ENCODE assay signal across 8 cellular contexts in genomic region chr6:109794201-109794926, GRCh38.
DNase-seq lines count a peak whose midpoint lies in the region; ATAC-seq and TF ChIP-seq lines count a peak whose summit lies in the region.

No MANE protein-coding gene starts in this region.

- H3K4me1 ChIP-seq in rectal smooth muscle tissue (ENCODE audit: control insufficient read depth, insufficient read depth, low read length) = no peaks in the 10 kb centered on the region

- H3K4me3 ChIP-seq in GM12865 (ENCODE audit: low read depth, low read length) (no peak overlapping the region), dorsolateral prefrontal cortex (no peak overlapping the region), rectal smooth muscle tissue (ENCODE audit: low read length) (no peak overlapping the region)

- intact Hi-C loops in dorsolateral prefrontal cortex (cut with DNase I) = loop anchor here in 1 of 2 donors (5.0 to 10.0 kb wide), 2 partner anchors 73 to 240 kb away; no protein-coding TSS in a partner anchor

- peaks cover 5% of the 10 kb centered on the region for H3K36me3 ChIP-seq in rectal smooth muscle tissue (ENCODE audit: control insufficient read depth, insufficient read depth, low read length)

- no peak for ATAC-seq in HG02981 (IDR thresholded peaks at IDR 0.05; ENCODE audit: unreplicated experiment)
- ATAC-seq in GM21737 (IDR thresholded peaks at IDR 0.05; ENCODE audit: unreplicated experiment) = no peak

- DNase-seq in GM12865 (ENCODE audit: low read depth) (peak; percentile 2), NCI-H1092 (lab: John Stamatoyannopoulos, UW) (peak; percentile 24), dorsolateral prefrontal cortex (no peak), OCI-M1 (lab: John Stamatoyannopoulos, UW) (no peak), hippocampal formation (lab: John Stamatoyannopoulos, UW) (no peak)

- H3K9ac ChIP-seq in rectal smooth muscle tissue (ENCODE audit: low read length) = no peak overlapping the region

- peak overlapping the region in 34 of 59 donors; percentile 4 to 76 (median 42) for H3K27ac ChIP-seq in dorsolateral prefrontal cortex
- H3K27ac ChIP-seq in rectal smooth muscle tissue (ENCODE audit: low read depth, low read length) = peak overlapping the region; percentile 25

- H3K27me3 ChIP-seq in dorsolateral prefrontal cortex (no peaks in the 10 kb centered on the region), rectal smooth muscle tissue (ENCODE audit: control insufficient read depth, insufficient read depth, low read length) (no peaks in the 10 kb centered on the region)

- TF ChIP-seq CTCF in GM12865 (IDR thresholded peaks at IDR 0.05; ENCODE audit: insufficient read depth, low read depth, low read length, missing control alignments) (no peak), dorsolateral prefrontal cortex (IDR thresholded peaks at IDR 0.05 in 54 of 56, conservative IDR thresholded peaks at IDR 0.05 in 2 of 56; ENCODE audit: low read depth in 1 of 56, partially characterized antibody in 56 of 56) (no peak)

Comparison
In these comparisons a context has a peak if more than half of its experiments do, and no peak if none do; other contexts are left out.
1. DNase-seq: peak in GM12865 (single experiment) and NCI-H1092 (single experiment); none in dorsolateral prefrontal cortex (0 of 10), OCI-M1 (single experiment) and hippocampal formation (0 of 2).